ENCODE assay signal across 18 cellular contexts in genomic region chr17:28563475-28563874, GRCh38. TPM values are rescaled to one million over a fixed set of nuclear protein-coding genes. Genes with fewer than 3 reads are reported as not detected.
DNase-seq lines count a peak whose midpoint lies in the region; ATAC-seq, FAIRE-seq and TF ChIP-seq lines count a peak whose summit lies in the region.
"Had no signal": no experiment of that assay in that cellular context is flagged by ENCODE, and none has a peak within 500 bp of the region (broad histone marks: within the 10 kb centered on the region; RNA-seq: fewer than 3 reads in every experiment).

No MANE protein-coding gene starts in this region.

- TF ChIP-seq CTCF in cardiac muscle cell (IDR thresholded peaks at IDR 0.05; ENCODE audit: low read depth, low read length) (no peak), left ventricle myocardium inferior (IDR thresholded peaks at IDR 0.05; ENCODE audit: borderline replicate concordance) (no peak), upper lobe of right lung (IDR thresholded peaks at IDR 0.05) (no peak)

- H3K4me3 ChIP-seq in cardiac muscle cell (no peak overlapping the region), left ventricle myocardium inferior (no peak overlapping the region), upper lobe of right lung (no peak overlapping the region)
- H3K4me3 ChIP-seq: upper lobe of left lung had no signal

- POLR2A ChIA-PET in activated CD4-positive, alpha-beta T cell treated with anti-CD3 and anti-CD28 coated beads for 36 hours (lab: Charles Lee), result interaction anchor here (0.7 kb wide), 1 partner anchor 292 kb away, joined by 3 read pairs; no protein-coding TSS in a partner anchor

- peaks cover 19% of the 10 kb centered on the region for H3K4me1 Mint-ChIP-seq in activated CD4-positive, alpha-beta T cell treated with anti-CD3 and anti-CD28 coated beads for 36 hours

- intact Hi-C loops in left ventricle myocardium inferior (cut with micrococcal nuclease) (no loop called here), upper lobe of right lung (cut with DNase I) (no loop called here)
- intact Hi-C loops in activated CD4-positive, alpha-beta T cell treated with anti-CD3 and anti-CD28 coated beads for 36 hours (cut with DNase I, micrococcal nuclease), result no loop called here

- H3K36me3 Mint-ChIP-seq in activated CD4-positive, alpha-beta T cell treated with anti-CD3 and anti-CD28 coated beads for 36 hours (ENCODE audit: low read depth), result peaks cover 37% of the 10 kb centered on the region

- H3K27ac Mint-ChIP-seq in activated CD4-positive, alpha-beta T cell treated with anti-CD3 and anti-CD28 coated beads for 36 hours, result no peak overlapping the region
- H3K27ac Mint-ChIP-seq: T-cell had no signal

- no peaks in the 10 kb centered on the region for H3K27me3 Mint-ChIP-seq in activated CD4-positive, alpha-beta T cell treated with anti-CD3 and anti-CD28 coated beads for 36 hours
- H3K27me3 Mint-ChIP-seq: naive thymus-derived CD8-positive, alpha-beta T cell; T-cell had no signal

- peaks cover 6% of the 10 kb centered on the region for H3K36me3 ChIP-seq in cardiac muscle cell
- H3K36me3 ChIP-seq in left ventricle myocardium inferior, result peaks cover 59% of the 10 kb centered on the region
- H3K36me3 ChIP-seq in upper lobe of right lung, result peaks cover 56% of the 10 kb centered on the region

- no peaks in the 10 kb centered on the region for H3K27me3 ChIP-seq in cardiac muscle cell
- H3K27me3 ChIP-seq in left ventricle myocardium inferior (ENCODE audit: low read depth), result no peaks in the 10 kb centered on the region
- H3K27me3 ChIP-seq in upper lobe of right lung, result no peaks in the 10 kb centered on the region
- H3K27me3 ChIP-seq: upper lobe of left lung had no signal

- DNase-seq in cardiac muscle cell (ENCODE audit: low read depth in 1 of 2, low spot score in 1 of 2) (peak; percentile 74 to 82), left ventricle myocardium inferior (no peak), amniotic epithelial cell (ENCODE audit: low read depth) (peak; percentile 82), islet precursor cell (peak; percentile 92), upper lobe of right lung (no peak), GM19239 (ENCODE audit: insufficient read length, low spot score) (no peak), UCSD-AML1 (lab: John Stamatoyannopoulos, UW; ENCODE audit: unreplicated experiment) (no peak)
- no peak for DNase-seq in activated CD4-positive, alpha-beta T cell treated with anti-CD3 and anti-CD28 coated beads for 36 hours
- DNase-seq: activated CD4-positive, alpha-beta T cell treated with anti-CD3 and anti-CD28 coated beads, Interleukin-2, amount 50 U/mL, for 48 hours; activated effector memory CD4-positive, alpha-beta T cell treated with Interleukin-2 at 50 U/mL for 16 hours; DND-41; naive thymus-derived CD8-positive, alpha-beta T cell; NCI-H2029; NK-92 treated with Interleukin-12 subunit alpha and Interleukin-12 subunit beta, amount 100 ng/mL, for 24 hours; T-cell; upper lobe of left lung had no signal

- H3K4me3 Mint-ChIP-seq in activated CD4-positive, alpha-beta T cell treated with anti-CD3 and anti-CD28 coated beads for 36 hours, result no peak overlapping the region
- H3K4me3 Mint-ChIP-seq: naive thymus-derived CD8-positive, alpha-beta T cell; T-cell had no signal

- H3K4me1 ChIP-seq in cardiac muscle cell (ENCODE audit: low read depth) (no peaks in the 10 kb centered on the region), left ventricle myocardium inferior (peaks cover 8% of the 10 kb centered on the region), upper lobe of right lung (peaks cover 8% of the 10 kb centered on the region)

- H3K9me3 ChIP-seq in cardiac muscle cell (ENCODE audit: low read depth) (no peaks in the 10 kb centered on the region), left ventricle myocardium inferior (replicated peaks) (no peaks in the 10 kb centered on the region), upper lobe of right lung (no peaks in the 10 kb centered on the region)
- H3K9me3 ChIP-seq: upper lobe of left lung had no signal

- peak; percentile 72 for ATAC-seq in upper lobe of right lung
- ATAC-seq in activated CD4-positive, alpha-beta T cell treated with anti-CD3 and anti-CD28 coated beads for 36 hours, result no peak
- ATAC-seq: naive thymus-derived CD8-positive, alpha-beta T cell; T-cell had no signal

- no peak for FAIRE-seq in GM19239 (lab: Jason Lieb, UNC)

- peak overlapping the region; percentile 91 for H3K27ac ChIP-seq in cardiac muscle cell
- no peak overlapping the region for H3K27ac ChIP-seq in left ventricle myocardium inferior (replicated peaks)
- no peak overlapping the region for H3K27ac ChIP-seq in upper lobe of right lung
- H3K27ac ChIP-seq: epithelial cell of prostate, KMS-11 had no signal

- H3K9me3 Mint-ChIP-seq in activated CD4-positive, alpha-beta T cell treated with anti-CD3 and anti-CD28 coated beads for 36 hours (ENCODE audit: low read depth), result no peaks in the 10 kb centered on the region
- H3K9me3 Mint-ChIP-seq: naive thymus-derived CD8-positive, alpha-beta T cell; T-cell had no signal

- CTCF ChIA-PET in activated CD4-positive, alpha-beta T cell treated with anti-CD3 and anti-CD28 coated beads for 36 hours (lab: Charles Lee), result interaction anchor here (0.6 kb wide), 1 partner anchor 650 kb away, joined by 4 read pairs; no protein-coding TSS in a partner anchor

RNA-seq across cellular contexts. Expression of gene PIGS, which starts 7.8 kb away (rescaled TPM):
- total RNA-seq in cardiac muscle cell (107 and 114 TPM in 2 replicates), left ventricle myocardium inferior (38.2 TPM), upper lobe of right lung (43.0 TPM)
- 121 and 122 TPM in 2 replicates for polyA plus RNA-seq in cardiac muscle cell
- total RNA-seq in activated CD4-positive, alpha-beta T cell treated with anti-CD3 and anti-CD28 coated beads for 36 hours, result 10 to 100 TPM; 38.7 to 41.4 TPM

RNA-seq across cellular contexts. Expression of gene UNC119, which starts 11.1 kb away (rescaled TPM):
- 124 and 125 TPM in 2 replicates for total RNA-seq in cardiac muscle cell
- polyA plus RNA-seq in cardiac muscle cell, result 73.3 and 101 TPM in 2 replicates
- total RNA-seq in left ventricle myocardium inferior, result 22.5 TPM
- 22.7 TPM for total RNA-seq in upper lobe of right lung
- 10 to 100 TPM; 35.9 to 48.7 TPM for total RNA-seq in activated CD4-positive, alpha-beta T cell treated with anti-CD3 and anti-CD28 coated beads for 36 hours

RNA-seq across cellular contexts. Expression of gene ALDOC, which starts 13.2 kb away (rescaled TPM):
- 183 and 334 TPM in 2 replicates for total RNA-seq in cardiac muscle cell
- 112 and 177 TPM in 2 replicates for polyA plus RNA-seq in cardiac muscle cell
- 329 TPM for total RNA-seq in left ventricle myocardium inferior
- total RNA-seq in upper lobe of right lung, result 10.5 TPM
- 100 to 1,000 TPM; 131 to 133 TPM for total RNA-seq in activated CD4-positive, alpha-beta T cell treated with anti-CD3 and anti-CD28 coated beads for 36 hours

RNA-seq across cellular contexts. Expression of gene SPAG5, which starts 35.4 kb away (rescaled TPM):
- total RNA-seq in cardiac muscle cell (9.8 and 52.7 TPM in 2 replicates), left ventricle myocardium inferior (1.0 TPM), upper lobe of right lung (3.2 TPM)
- 27.0 and 84.6 TPM in 2 replicates for polyA plus RNA-seq in cardiac muscle cell
- 100 to 1,000 TPM; 142 to 165 TPM for total RNA-seq in activated CD4-positive, alpha-beta T cell treated with anti-CD3 and anti-CD28 coated beads for 36 hours

RNA-seq across cellular contexts. Expression of gene RSKR, which starts 50.5 kb away (rescaled TPM):
- total RNA-seq in cardiac muscle cell (7.3 and 16.2 TPM in 2 replicates), left ventricle myocardium inferior (6.7 TPM), upper lobe of right lung (12.3 TPM)
- polyA plus RNA-seq in cardiac muscle cell, result 2.8 and 3.5 TPM in 2 replicates
- 10 to 100 TPM; 17.6 to 21.4 TPM for total RNA-seq in activated CD4-positive, alpha-beta T cell treated with anti-CD3 and anti-CD28 coated beads for 36 hours

Comparison
In these comparisons a context has a peak if more than half of its experiments do, and no peak if none do; other contexts are left out.
1. DNase-seq: peak in cardiac muscle cell (2 of 2), amniotic epithelial cell (single experiment) and islet precursor cell (single experiment); none in left ventricle myocardium inferior (single experiment), upper lobe of right lung (single experiment), activated CD4-positive, alpha-beta T cell treated with anti-CD3 and anti-CD28 coated beads for 36 hours (single experiment), GM19239 (single experiment) and UCSD-AML1 (single experiment).
2. RNA of gene ALDOC, which starts 13.2 kb away (total RNA-seq): 329 TPM in left ventricle myocardium inferior (single experiment), 183 to 334 TPM in cardiac muscle cell and 131 to 133 TPM in activated CD4-positive, alpha-beta T cell treated with anti-CD3 and anti-CD28 coated beads for 36 hours; 10.5 TPM in upper lobe of right lung (single experiment); every median in the first group is over 10 times any median in the second.